ENCODE assay signal across 15 cellular contexts in the genomic region with DNA sequence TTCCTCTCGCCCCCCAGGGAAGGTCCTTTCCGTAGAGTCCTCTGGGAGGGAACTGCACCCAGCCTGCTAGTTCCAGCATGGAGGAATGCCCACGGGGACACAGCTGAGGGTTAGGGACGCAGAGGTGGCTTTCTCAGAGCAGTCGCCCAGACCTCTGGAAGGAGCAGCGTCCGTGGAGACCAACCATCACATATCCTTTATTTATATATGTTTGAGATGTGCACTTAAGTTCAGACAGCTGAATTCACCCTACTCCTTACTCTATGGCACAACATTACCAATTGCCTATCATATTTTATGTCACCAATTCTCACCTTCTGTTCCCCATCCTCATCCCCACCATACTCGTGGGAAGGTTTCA.
DNase-seq lines count a peak whose midpoint lies in the region; ATAC-seq and TF ChIP-seq lines count a peak whose summit lies in the region.
"Had no signal": no experiment of that assay in that cellular context is flagged by ENCODE, and none has a peak within 500 bp of the region (broad histone marks: within the 10 kb centered on the region; RNA-seq: fewer than 3 reads in every experiment).

No MANE protein-coding gene starts in this region.

- H3K9me3 ChIP-seq in esophagus muscularis mucosa (no peaks in the 10 kb centered on the region), skeletal muscle satellite cell (replicated peaks; ENCODE audit: low read length) (no peaks in the 10 kb centered on the region)
- H3K9me3 ChIP-seq: BLaER1, HAP-1 had no signal

- in situ Hi-C loops in GM13976 (cut with MboI; ENCODE audit: low sequenced_read_pairs, unreplicated experiment) = no loop called here

- no peak overlapping the region for H3K4me3 Mint-ChIP-seq in activated CD4-positive, alpha-beta T cell treated with anti-CD3 and anti-CD28 coated beads, Interleukin-2, amount 10 ng/mL, durations not matched to agents 24 days and 14 days
- H3K4me3 Mint-ChIP-seq: CD14-positive monocyte; CD4-positive, alpha-beta memory T cell had no signal

- H3K4me1 Mint-ChIP-seq in activated CD4-positive, alpha-beta T cell treated with anti-CD3 and anti-CD28 coated beads, Interleukin-2, amount 10 ng/mL, durations not matched to agents 24 days and 14 days = peaks cover 7% of the 10 kb centered on the region
- H3K4me1 Mint-ChIP-seq: CD14-positive monocyte had no signal

- TF ChIP-seq CTCF in GM13976 (IDR thresholded peaks at IDR 0.05; ENCODE audit: borderline replicate concordance, control extremely low read depth, extremely low read depth, insufficient read depth, missing control alignments) = no peak
- TF ChIP-seq CTCF in esophagus muscularis mucosa (IDR thresholded peaks at IDR 0.05) = no peak

- H3K27ac Mint-ChIP-seq in activated CD4-positive, alpha-beta T cell treated with anti-CD3 and anti-CD28 coated beads, Interleukin-2, amount 10 ng/mL, durations not matched to agents 24 days and 14 days = no peak overlapping the region
- H3K27ac Mint-ChIP-seq: CD4-positive, alpha-beta memory T cell had no signal

- H3K4me2 ChIP-seq in skeletal muscle satellite cell (ENCODE audit: low read length) = peak overlapping the region; percentile 62
- H3K4me2 ChIP-seq: BLaER1 had no signal

- no peak for TF ChIP-seq POLR2A in esophagus muscularis mucosa (IDR thresholded peaks at IDR 0.05; ENCODE audit: low read depth)

- no peak for ATAC-seq in HG02973 (IDR thresholded peaks at IDR 0.05; ENCODE audit: unreplicated experiment)

- H3K27me3 ChIP-seq in esophagus muscularis mucosa (peaks cover 0 to 22% (median 0%) of the 10 kb centered on the region in 4 donors), skeletal muscle satellite cell (ENCODE audit: control insufficient read depth, insufficient read depth, low read length) (peaks cover 26% of the 10 kb centered on the region)
- H3K27me3 ChIP-seq: BLaER1 had no signal

- peak; percentile 38 for DNase-seq in activated CD4-positive, alpha-beta T cell treated with anti-CD3 and anti-CD28 coated beads, Interleukin-2, amount 10 ng/mL, durations not matched to agents 24 days and 14 days
- DNase-seq in activated CD4-positive, alpha-beta T cell treated with anti-CD3 and anti-CD28 coated beads, Interleukin-2, amount 50 U/mL, for 1 hour = no peak
- DNase-seq in GM13976 (ENCODE audit: low spot score) = peak; percentile 9
- DNase-seq in esophagus muscularis mucosa (ENCODE audit: extremely low spot score) = peak; percentile 78
- no peak for DNase-seq in midbrain (lab: John Stamatoyannopoulos, UW)
- DNase-seq: 8988T; CD4-positive, alpha-beta memory T cell; DMS153; DMS79; GDM1 had no signal

- H3K36me3 ChIP-seq in esophagus muscularis mucosa (no peaks in the 10 kb centered on the region), skeletal muscle satellite cell (ENCODE audit: insufficient read depth, low read length) (no peaks in the 10 kb centered on the region)
- H3K36me3 ChIP-seq: BLaER1, HAP-1 had no signal

- H3K4me3 ChIP-seq in esophagus muscularis mucosa (no peak overlapping the region), skeletal muscle satellite cell (ENCODE audit: low read length) (no peak overlapping the region)
- H3K4me3 ChIP-seq: BLaER1, HAP-1 had no signal

- no peak for TF ChIP-seq EP300 in esophagus muscularis mucosa (IDR thresholded peaks at IDR 0.05)

- peaks cover 5% of the 10 kb centered on the region for H3K27me3 Mint-ChIP-seq in activated CD4-positive, alpha-beta T cell treated with anti-CD3 and anti-CD28 coated beads, Interleukin-2, amount 10 ng/mL, durations not matched to agents 24 days and 14 days

- peak overlapping the region in 1 of 4 donors; percentile 60 for H3K27ac ChIP-seq in esophagus muscularis mucosa (replicated peaks in 1 of 4)
- H3K27ac ChIP-seq: BLaER1 had no signal

- intact Hi-C loops in activated CD4-positive, alpha-beta T cell treated with anti-CD3 and anti-CD28 coated beads, Interleukin-2, amount 10 ng/mL, durations not matched to agents 24 days and 14 days (cut with micrococcal nuclease) = no loop called here
- intact Hi-C loops in esophagus muscularis mucosa (cut with DNase I) = no loop called here

- 84% methylated on average over 8 of the region's 8 CpGs for WGBS in esophagus muscularis mucosa

- no peaks in the 10 kb centered on the region for H3K9me3 Mint-ChIP-seq in activated CD4-positive, alpha-beta T cell treated with anti-CD3 and anti-CD28 coated beads, Interleukin-2, amount 10 ng/mL, durations not matched to agents 24 days and 14 days

- H3K4me1 ChIP-seq in esophagus muscularis mucosa (peaks cover 0 to 10% (median 0%) of the 10 kb centered on the region in 4 donors), skeletal muscle satellite cell (ENCODE audit: control insufficient read depth, insufficient read depth, low read length) (no peaks in the 10 kb centered on the region)
- H3K4me1 ChIP-seq: HAP-1 had no signal

- no peak overlapping the region for H3K9ac ChIP-seq in skeletal muscle satellite cell (ENCODE audit: low read depth, low read length)
- H3K9ac ChIP-seq: BLaER1 had no signal

- H3K36me3 Mint-ChIP-seq in activated CD4-positive, alpha-beta T cell treated with anti-CD3 and anti-CD28 coated beads, Interleukin-2, amount 10 ng/mL, durations not matched to agents 24 days and 14 days (ENCODE audit: low read depth) = no peaks in the 10 kb centered on the region
- H3K36me3 Mint-ChIP-seq: CD14-positive monocyte; CD4-positive, alpha-beta memory T cell had no signal

Comparison
In these comparisons a context has a peak if more than half of its experiments do, and no peak if none do; other contexts are left out.
1. DNase-seq: peak in activated CD4-positive, alpha-beta T cell treated with anti-CD3 and anti-CD28 coated beads, Interleukin-2, amount 10 ng/mL, durations not matched to agents 24 days and 14 days (single experiment), GM13976 (single experiment) and esophagus muscularis mucosa (single experiment); none in activated CD4-positive, alpha-beta T cell treated with anti-CD3 and anti-CD28 coated beads, Interleukin-2, amount 50 U/mL, for 1 hour (single experiment) and midbrain (single experiment).